Comparison of ENCODE assay signal across 8 cellular contexts in the genomic region with DNA sequence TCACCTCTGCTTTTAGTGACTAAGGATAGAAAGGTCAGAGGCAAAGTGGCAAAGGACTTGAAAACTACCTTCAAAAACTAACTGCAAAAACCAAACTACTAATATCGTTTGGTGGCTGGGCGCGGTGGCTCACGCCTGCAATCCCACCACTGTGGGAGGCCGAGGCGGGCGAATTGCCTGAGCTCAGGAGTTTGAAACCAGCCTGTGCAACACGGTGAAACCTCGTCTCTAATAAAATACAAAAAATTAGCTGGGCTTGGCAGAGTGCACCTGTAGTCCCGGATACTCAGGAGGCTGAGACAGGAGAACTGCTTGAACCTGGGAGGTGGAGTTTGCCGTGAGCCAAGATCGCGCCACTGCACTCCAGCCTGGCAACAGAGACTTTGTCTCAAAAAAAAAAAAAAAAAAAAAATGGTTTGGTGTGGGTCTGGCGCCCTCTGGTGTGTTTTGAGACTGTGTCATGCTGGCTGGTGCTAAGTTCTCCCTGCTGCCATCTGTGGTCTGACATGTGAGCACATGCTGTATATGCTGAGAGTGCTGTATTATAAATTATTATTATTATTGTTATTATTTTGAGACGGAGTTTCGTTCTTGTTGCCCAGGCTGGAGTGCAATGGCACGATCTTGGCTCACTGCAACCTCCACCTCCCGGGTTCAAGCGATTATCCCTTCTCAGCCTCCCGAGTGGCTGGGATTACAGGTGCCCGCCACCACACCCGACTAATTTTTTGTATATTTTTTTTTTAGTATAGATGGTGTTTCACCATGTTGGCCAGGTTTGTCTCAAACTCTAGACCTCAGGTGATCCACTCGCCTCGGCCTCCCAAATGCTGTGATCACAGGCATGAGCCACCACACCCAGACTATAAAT. TPM values are rescaled to one million over a fixed set of nuclear protein-coding genes. Genes with fewer than 3 reads are reported as not detected.
DNase-seq lines count a peak whose midpoint lies in the region; ATAC-seq and TF ChIP-seq lines count a peak whose summit lies in the region.

No MANE protein-coding gene starts in this region.

- TF ChIP-seq EP300 in sigmoid colon (IDR thresholded peaks at IDR 0.05), result no peak

- H3K27me3 ChIP-seq in adipocyte (replicated peaks; ENCODE audit: control insufficient read depth, insufficient read depth, low read length) (peaks cover 35% of the 10 kb centered on the region), sigmoid colon (no peaks in the 10 kb centered on the region)

- intact Hi-C loops in left cardiac atrium (cut with DNase I) (loop anchor here (5.0 kb wide), 1 partner anchor 36 kb away; no protein-coding TSS in a partner anchor), sigmoid colon (cut with DNase I) (no loop called here)

- peak; percentile 94 to 95 for ATAC-seq in left cardiac atrium
- ATAC-seq in HG02763 (IDR thresholded peaks at IDR 0.05; ENCODE audit: unreplicated experiment), result no peak

- TF ChIP-seq POLR2A in sigmoid colon (IDR thresholded peaks at IDR 0.05), result no peak

- H3K4me3 ChIP-seq in HFF-Myc (replicated peaks; ENCODE audit: low read depth, low read length) (no peak overlapping the region), adipocyte (ENCODE audit: low read length) (no peak overlapping the region), sigmoid colon (no peak overlapping the region)

- H3K4me1 ChIP-seq in adipocyte (ENCODE audit: control insufficient read depth, insufficient read depth, low read length) (no peaks in the 10 kb centered on the region), sigmoid colon (no peaks in the 10 kb centered on the region)

- WGBS in sigmoid colon, 2 donors, result 62 to 63% methylated on average over 24 of the region's 24 CpGs

- DNase-seq in HFF-Myc (ENCODE audit: extremely low read depth, low read depth) (peak; percentile 82), NAMALWA (ENCODE audit: low spot score) (peak; percentile 89), SKM-1 (lab: John Stamatoyannopoulos, UW; ENCODE audit: unreplicated experiment) (peak; percentile 67), adipocyte (ENCODE audit: low read depth) (peak; percentile 94), left cardiac atrium (peak; percentile 66), sigmoid colon (no peak)

- H3K9ac ChIP-seq in adipocyte (ENCODE audit: low read length), result no peak overlapping the region

- peak; percentile 85 for TF ChIP-seq CTCF in GM12872 (IDR thresholded peaks at IDR 0.05; ENCODE audit: insufficient read depth, low read depth, low read length)
- TF ChIP-seq CTCF in HFF-Myc (IDR thresholded peaks at IDR 0.05; ENCODE audit: low read depth, low read length, missing control alignments), result peak; percentile 77
- TF ChIP-seq CTCF in sigmoid colon (IDR thresholded peaks at IDR 0.05), result peak; percentile 34 to 64 (median 46)

- H3K9me3 ChIP-seq in adipocyte (ENCODE audit: control insufficient read depth, low read length), result peaks cover 6% of the 10 kb centered on the region
- no peaks in the 10 kb centered on the region for H3K9me3 ChIP-seq in sigmoid colon

- H3K27ac ChIP-seq in sigmoid colon, result no peak overlapping the region

- no peaks in the 10 kb centered on the region for H3K36me3 ChIP-seq in adipocyte (ENCODE audit: control insufficient read depth, insufficient read depth, low read length, severe bottlenecking)
- H3K36me3 ChIP-seq in sigmoid colon, result no peaks in the 10 kb centered on the region

RNA-seq across cellular contexts. Expression of a gene that starts 36.0 kb away (rescaled TPM):
- total RNA-seq in left cardiac atrium (not detected), sigmoid colon (1 to 10 TPM in 1 of 4 donors, under 1 TPM in 1, not detected in 2; 0.55 to 1.4 TPM)
- polyA plus RNA-seq in sigmoid colon, result under 1 TPM in 1 of 3 donors, not detected in 2; 0.16 TPM

RNA-seq across cellular contexts. Expression of a gene that starts 47.8 kb away (rescaled TPM):
- not detected for total RNA-seq in left cardiac atrium
- not detected for total RNA-seq in sigmoid colon
- polyA plus RNA-seq in sigmoid colon, result not detected
